ENCODE assay signal across 8 cellular contexts in the genomic region with DNA sequence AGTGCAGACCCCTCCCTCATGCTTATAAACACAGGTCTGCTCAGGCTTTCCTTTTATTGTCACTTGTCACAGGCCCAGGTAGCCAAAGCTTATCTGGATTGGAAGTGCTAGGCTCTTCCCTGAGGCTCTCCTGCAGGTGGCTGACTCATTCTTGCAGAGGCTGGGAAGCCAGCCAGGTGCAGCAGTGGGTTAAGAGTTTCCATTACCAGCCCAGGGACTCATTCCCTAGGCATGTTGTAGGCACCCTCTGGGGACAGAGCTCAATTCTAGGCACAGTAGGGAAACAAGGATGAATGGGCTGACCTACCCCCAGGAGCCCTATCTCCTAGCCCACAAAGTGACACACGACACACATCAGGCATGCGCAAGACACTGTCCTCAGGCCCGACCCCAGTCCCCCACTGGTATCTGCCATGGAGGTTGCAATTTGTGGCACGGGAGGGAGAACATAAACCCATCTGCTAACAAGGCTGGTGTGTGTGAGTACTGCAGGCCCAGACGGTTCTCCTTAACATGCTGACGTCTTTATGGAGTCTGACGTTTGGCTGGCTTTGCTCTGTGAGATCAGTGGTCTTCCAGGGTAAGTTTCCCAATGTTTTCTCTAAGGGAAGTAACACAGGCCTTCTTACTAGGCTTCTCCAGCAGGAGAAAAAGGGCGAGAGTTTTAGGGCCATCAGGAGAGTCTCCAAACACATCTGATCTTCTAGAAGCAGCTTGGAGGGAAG.
DNase-seq lines count a peak whose midpoint lies in the region; ATAC-seq and TF ChIP-seq lines count a peak whose summit lies in the region.

No MANE protein-coding gene starts in this region.

- no peaks in the 10 kb centered on the region for H3K36me3 Mint-ChIP-seq in activated CD4-positive, alpha-beta memory T cell treated with anti-CD3 and anti-CD28 coated beads for 36 hours

- peak in 1 of 2 donors; percentile 14 for TF ChIP-seq POLR2A in uterus (IDR thresholded peaks at IDR 0.05)

- H3K9me3 ChIP-seq in hepatocyte (ENCODE audit: low read depth) (no peaks in the 10 kb centered on the region), uterus (no peaks in the 10 kb centered on the region)
- H3K9me3 ChIP-seq in effector memory CD4-positive, alpha-beta T cell (ENCODE audit: control insufficient read depth, low read length), result no peaks in the 10 kb centered on the region

- H3K27me3 ChIP-seq in hepatocyte (no peaks in the 10 kb centered on the region), uterus (no peaks in the 10 kb centered on the region)
- H3K27me3 ChIP-seq in effector memory CD4-positive, alpha-beta T cell (replicated peaks; ENCODE audit: control insufficient read depth, insufficient read depth, low read length, poor library complexity, severe bottlenecking), result no peaks in the 10 kb centered on the region

- peaks cover 3% of the 10 kb centered on the region for H4K20me1 ChIP-seq in hepatocyte (ENCODE audit: insufficient read depth, poor library complexity, severe bottlenecking)

- no peak for ATAC-seq in GM18873 (IDR thresholded peaks at IDR 0.05; ENCODE audit: low FRiP score, unreplicated experiment)

- H3K4me2 ChIP-seq in hepatocyte, result no peak overlapping the region

- H3K4me1 ChIP-seq in hepatocyte (ENCODE audit: insufficient read depth), result peaks cover 28% of the 10 kb centered on the region
- peaks cover 0 to 16% of the 10 kb centered on the region in 2 donors for H3K4me1 ChIP-seq in uterus
- H3K4me1 ChIP-seq in effector memory CD4-positive, alpha-beta T cell (ENCODE audit: control insufficient read depth, insufficient read depth, low read length, poor library complexity, severe bottlenecking), result no peaks in the 10 kb centered on the region

- DNase-seq in DMS 273 (lab: John Stamatoyannopoulos, UW; ENCODE audit: unreplicated experiment), result peak; percentile 42
- no peak for DNase-seq in DMS 273 treated with DMSO at 0.1 percent for 48 hours (lab: John Stamatoyannopoulos, UW)
- peak; percentile 50 to 75 for DNase-seq in SW 1271 (lab: John Stamatoyannopoulos, UW)
- peak; percentile 82 for DNase-seq in hepatocyte (ENCODE audit: low spot score)
- peak; percentile 76 to 82 for DNase-seq in uterus
- no peak for DNase-seq in activated CD4-positive, alpha-beta memory T cell treated with anti-CD3 and anti-CD28 coated beads for 36 hours
- DNase-seq in effector memory CD4-positive, alpha-beta T cell, result no peak

- no peaks in the 10 kb centered on the region for H3K9me2 ChIP-seq in hepatocyte (replicated peaks; ENCODE audit: insufficient read depth)

- POLR2A ChIA-PET in activated CD4-positive, alpha-beta memory T cell treated with anti-CD3 and anti-CD28 coated beads for 36 hours (lab: Charles Lee), result no interaction called here

- H3K27ac ChIP-seq in hepatocyte (peak overlapping the region; percentile 66), uterus (peak overlapping the region; percentile 53 to 82)
- no peak overlapping the region for H3K27ac ChIP-seq in effector memory CD4-positive, alpha-beta T cell (ENCODE audit: insufficient read depth, low read length, poor library complexity, severe bottlenecking)

- H3K4me1 Mint-ChIP-seq in activated CD4-positive, alpha-beta memory T cell treated with anti-CD3 and anti-CD28 coated beads for 36 hours (ENCODE audit: low read depth), result peaks cover 2% of the 10 kb centered on the region

- H3K4me3 ChIP-seq in hepatocyte (no peak overlapping the region), uterus (no peak overlapping the region)
- H3K4me3 ChIP-seq in effector memory CD4-positive, alpha-beta T cell (ENCODE audit: insufficient read depth, low read depth, low read length, poor library complexity, severe bottlenecking), result no peak overlapping the region

- no peak overlapping the region for H2AFZ ChIP-seq in hepatocyte

- peaks cover 2% of the 10 kb centered on the region for H3K27me3 Mint-ChIP-seq in activated CD4-positive, alpha-beta memory T cell treated with anti-CD3 and anti-CD28 coated beads for 36 hours

- H3K9me3 Mint-ChIP-seq in activated CD4-positive, alpha-beta memory T cell treated with anti-CD3 and anti-CD28 coated beads for 36 hours, result no peaks in the 10 kb centered on the region

- CTCF ChIA-PET in activated CD4-positive, alpha-beta memory T cell treated with anti-CD3 and anti-CD28 coated beads for 36 hours (lab: Charles Lee), result interaction anchor here (0.6 to 1.3 kb wide), 2 partner anchors 267 to 1942 kb away, joined by 3 read pairs; no protein-coding TSS in a partner anchor

- WGBS in hepatocyte (ENCODE audit: low lambda C conversion rate, missing lambda C conversion rate), result 67% methylated on average over 8 of the region's 8 CpGs

- no peak overlapping the region for H3K27ac Mint-ChIP-seq in activated CD4-positive, alpha-beta memory T cell treated with anti-CD3 and anti-CD28 coated beads for 36 hours

- intact Hi-C loops in uterus (cut with DNase I; ENCODE audit: low total_unique reads), result loop anchor here (10.0 kb wide), 1 partner anchor 81 kb away; no protein-coding TSS in a partner anchor
- intact Hi-C loops in activated CD4-positive, alpha-beta memory T cell treated with anti-CD3 and anti-CD28 coated beads for 36 hours (cut with micrococcal nuclease), result no loop called here

- TF ChIP-seq CTCF in hepatocyte (IDR thresholded peaks at IDR 0.05; ENCODE audit: poor library complexity), result no peak
- TF ChIP-seq CTCF in uterus (IDR thresholded peaks at IDR 0.05), result no peak

- H3K79me2 ChIP-seq in hepatocyte, result peaks cover 33% of the 10 kb centered on the region

- H3K4me3 Mint-ChIP-seq in activated CD4-positive, alpha-beta memory T cell treated with anti-CD3 and anti-CD28 coated beads for 36 hours, result no peak overlapping the region

- H3K36me3 ChIP-seq in hepatocyte (replicated peaks; ENCODE audit: insufficient read depth, low read depth) (no peaks in the 10 kb centered on the region), uterus (no peaks in the 10 kb centered on the region)
- H3K36me3 ChIP-seq in effector memory CD4-positive, alpha-beta T cell (ENCODE audit: control insufficient read depth, insufficient read depth, low read length), result no peaks in the 10 kb centered on the region

Comparison
In these comparisons a context has a peak if more than half of its experiments do, and no peak if none do; other contexts are left out.
1. DNase-seq: peak in DMS 273 (single experiment), SW 1271 (2 of 2), hepatocyte (single experiment) and uterus (2 of 2); none in DMS 273 treated with DMSO at 0.1 percent for 48 hours (single experiment), activated CD4-positive, alpha-beta memory T cell treated with anti-CD3 and anti-CD28 coated beads for 36 hours (single experiment) and effector memory CD4-positive, alpha-beta T cell (0 of 3).